ENCODE assay signal across 30 cellular contexts in the genomic region with DNA sequence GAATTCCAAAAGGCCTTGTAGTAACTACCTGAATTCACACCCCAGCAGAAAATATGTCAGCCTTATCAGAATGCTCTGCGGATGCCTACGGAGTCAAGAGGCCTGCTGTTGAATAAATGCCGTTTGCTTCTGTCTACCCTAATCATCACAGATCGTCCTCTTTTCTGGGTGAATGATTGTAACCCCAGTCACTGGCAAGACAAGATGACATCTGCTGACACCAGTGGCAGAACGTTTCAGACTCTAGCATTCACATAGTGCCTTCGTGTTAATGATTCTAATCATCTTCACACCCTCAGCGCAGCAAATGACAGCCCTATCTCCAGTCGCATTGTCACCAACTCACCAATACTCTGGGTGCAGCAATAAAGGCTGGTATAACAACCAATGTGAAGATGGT.
A peak's percentile ranks its signal among the peaks of the same experiment; 100 is the strongest.
DNase-seq lines count a peak whose midpoint lies in the region; ATAC-seq, FAIRE-seq and TF ChIP-seq lines count a peak whose summit lies in the region.
"Had no signal": no experiment of that assay in that cellular context is flagged by ENCODE, and none has a peak within 500 bp of the region (broad histone marks: within the 10 kb centered on the region; RNA-seq: fewer than 3 reads in every experiment).

No MANE protein-coding gene starts in this region.

- no peaks in the 10 kb centered on the region for H3K9me3 Mint-ChIP-seq in activated CD4-positive, alpha-beta memory T cell treated with anti-CD3 and anti-CD28 coated beads for 36 hours
- H3K9me3 Mint-ChIP-seq in activated CD4-positive, alpha-beta memory T cell treated with anti-CD3 and anti-CD28 coated beads, Interleukin-2, amount 10 ng/mL, durations not matched to agents 7 days and 5 days = no peaks in the 10 kb centered on the region
- H3K9me3 Mint-ChIP-seq: CD8-positive, alpha-beta T cell; IgD-negative memory B cell had no signal

- H3K27ac ChIP-seq in dorsolateral prefrontal cortex (peak overlapping the region in 30 of 59 donors; percentile 1 to 75 (median 46)), substantia nigra (ENCODE audit: low read depth, low read length, poor library complexity, severe bottlenecking) (peak overlapping the region; percentile 2)
- H3K27ac ChIP-seq: 22Rv1; BLaER1 treated with 17β-estradiol and CSF1 and Interleukin-3, amounts not matched to agents 10 nM and 100 nM; KMS-11 had no signal

- TF ChIP-seq POLR2A in GM12892 (IDR thresholded peaks at IDR 0.05; ENCODE audit: low read depth, low read length) = no peak

- POLR2A ChIA-PET in activated CD4-positive, alpha-beta memory T cell treated with anti-CD3 and anti-CD28 coated beads for 36 hours (lab: Charles Lee) = no interaction called here
- POLR2A ChIA-PET in activated CD4-positive, alpha-beta memory T cell treated with anti-CD3 and anti-CD28 coated beads, Interleukin-2, amount 10 ng/mL, durations not matched to agents 7 days and 5 days (lab: Charles Lee) = no interaction called here

- H3K4me3 Mint-ChIP-seq in activated CD4-positive, alpha-beta memory T cell treated with anti-CD3 and anti-CD28 coated beads for 36 hours = no peak overlapping the region
- H3K4me3 Mint-ChIP-seq in activated CD4-positive, alpha-beta memory T cell treated with anti-CD3 and anti-CD28 coated beads, Interleukin-2, amount 10 ng/mL, durations not matched to agents 7 days and 5 days = no peak overlapping the region
- H3K4me3 Mint-ChIP-seq: CD8-positive, alpha-beta T cell; IgD-negative memory B cell had no signal

- H3K4me3 ChIP-seq in dorsolateral prefrontal cortex = no peak overlapping the region
- H3K4me3 ChIP-seq: BLaER1 treated with 17β-estradiol and CSF1 and Interleukin-3, amounts not matched to agents 10 nM and 100 nM; GM12878 had no signal

- no peak for ATAC-seq in HG02610 (IDR thresholded peaks at IDR 0.05; ENCODE audit: unreplicated experiment)
- ATAC-seq: CD8-positive, alpha-beta T cell; GM12878; PC-3 had no signal

- peaks cover 8% of the 10 kb centered on the region for H3K36me3 Mint-ChIP-seq in activated CD4-positive, alpha-beta memory T cell treated with anti-CD3 and anti-CD28 coated beads for 36 hours
- H3K36me3 Mint-ChIP-seq in activated CD4-positive, alpha-beta memory T cell treated with anti-CD3 and anti-CD28 coated beads, Interleukin-2, amount 10 ng/mL, durations not matched to agents 7 days and 5 days (ENCODE audit: low read depth) = peaks cover 53% of the 10 kb centered on the region
- H3K36me3 Mint-ChIP-seq: IgD-negative memory B cell had no signal

- peak overlapping the region; percentile 13 for H3K27ac Mint-ChIP-seq in activated CD4-positive, alpha-beta memory T cell treated with anti-CD3 and anti-CD28 coated beads for 36 hours
- H3K27ac Mint-ChIP-seq in activated CD4-positive, alpha-beta memory T cell treated with anti-CD3 and anti-CD28 coated beads, Interleukin-2, amount 10 ng/mL, durations not matched to agents 7 days and 5 days = no peak overlapping the region
- H3K27ac Mint-ChIP-seq: CD8-positive, alpha-beta T cell; IgD-negative memory B cell had no signal

- peaks cover 0 to 76% (median 8%) of the 10 kb centered on the region in 45 donors for H3K27me3 ChIP-seq in dorsolateral prefrontal cortex
- H3K27me3 ChIP-seq: BLaER1 treated with 17β-estradiol and CSF1 and Interleukin-3, amounts not matched to agents 10 nM and 100 nM had no signal

- intact Hi-C loops in activated CD4-positive, alpha-beta memory T cell treated with anti-CD3 and anti-CD28 coated beads for 36 hours (cut with micrococcal nuclease) = no loop called here
- intact Hi-C loops in dorsolateral prefrontal cortex (cut with DNase I) = no loop called here

- TF ChIP-seq CTCF in dorsolateral prefrontal cortex (IDR thresholded peaks at IDR 0.05 in 54 of 56, conservative IDR thresholded peaks at IDR 0.05 in 2 of 56; ENCODE audit: low read depth in 1 of 56, partially characterized antibody in 56 of 56) = no peak

- H3K4me1 Mint-ChIP-seq in activated CD4-positive, alpha-beta memory T cell treated with anti-CD3 and anti-CD28 coated beads for 36 hours (ENCODE audit: low read depth) = peaks cover 17% of the 10 kb centered on the region
- peaks cover 19% of the 10 kb centered on the region for H3K4me1 Mint-ChIP-seq in activated CD4-positive, alpha-beta memory T cell treated with anti-CD3 and anti-CD28 coated beads, Interleukin-2, amount 10 ng/mL, durations not matched to agents 7 days and 5 days

- CTCF ChIA-PET in activated CD4-positive, alpha-beta memory T cell treated with anti-CD3 and anti-CD28 coated beads for 36 hours (lab: Charles Lee) = no interaction called here
- CTCF ChIA-PET in activated CD4-positive, alpha-beta memory T cell treated with anti-CD3 and anti-CD28 coated beads, Interleukin-2, amount 10 ng/mL, durations not matched to agents 7 days and 5 days (lab: Charles Lee) = no interaction called here

- no peak for DNase-seq in activated CD4-positive, alpha-beta memory T cell treated with anti-CD3 and anti-CD28 coated beads for 36 hours
- DNase-seq in activated CD4-positive, alpha-beta memory T cell treated with anti-CD3 and anti-CD28 coated beads, Interleukin-2, amount 10 ng/mL, durations not matched to agents 7 days and 5 days = no peak
- DNase-seq in GM12892 (ENCODE audit: insufficient read length) (no peak), dorsolateral prefrontal cortex (no peak), substantia nigra (lab: John Stamatoyannopoulos, UW) (no peak), DMS153 (lab: John Stamatoyannopoulos, UW) (no peak), islet precursor cell (no peak)
- DNase-seq: Caco-2; CD8-positive, alpha-beta T cell; DMS79; EL; GDM1; HCEC 1CT; MM.1S; NCI-H2029; NCI-H446 treated with DMSO at 0.1 percent for 48 hours; NCI-H526; NCI-H82; NK-92 treated with Interleukin-12 subunit alpha and Interleukin-12 subunit beta, amount 100 ng/mL, for 24 hours; PC-3; RPMI8226; SHP77 had no signal

- no peaks in the 10 kb centered on the region for H3K27me3 Mint-ChIP-seq in activated CD4-positive, alpha-beta memory T cell treated with anti-CD3 and anti-CD28 coated beads for 36 hours
- no peaks in the 10 kb centered on the region for H3K27me3 Mint-ChIP-seq in activated CD4-positive, alpha-beta memory T cell treated with anti-CD3 and anti-CD28 coated beads, Interleukin-2, amount 10 ng/mL, durations not matched to agents 7 days and 5 days
- H3K27me3 Mint-ChIP-seq: IgD-negative memory B cell had no signal

- peak; percentile 85 for FAIRE-seq in GM12892 (lab: Jason Lieb, UNC)
- FAIRE-seq: GM12878, GM19239, H1 had no signal
